In genomic region chr12:57545809-57546437, GRCh38 we compare ENCODE assay signal across 8 cellular contexts. TPM values are rescaled to one million over a fixed set of nuclear protein-coding genes. Genes with fewer than 3 reads are reported as not detected.
DNase-seq lines count a peak whose midpoint lies in the region; ATAC-seq and TF ChIP-seq lines count a peak whose summit lies in the region.

No MANE protein-coding gene starts in this region.

- H3K4me1 ChIP-seq in thymus (ENCODE audit: control insufficient read depth, insufficient read depth, low read length): peaks cover 12% of the 10 kb centered on the region

- peak overlapping the region; percentile 91 for H3K27ac Mint-ChIP-seq in activated T-cell treated with anti-CD3 and anti-CD28 coated beads, Interleukin-2, amount 50 U/mL, for 72 hours
- H3K27ac Mint-ChIP-seq in activated T-helper 1 cell treated with anti-CD3 and anti-CD28 coated beads, Interleukin-12 subunit alpha, Interleukin-12 subunit beta, Interleukin-2, Interleukin-4 antibody, amounts not matched to agents 30 ng/mL and 10 ng/mL and 1 ng/mL, durations not matched to agents 14 hours and 24 hours and 36 hours: peak overlapping the region; percentile 97

- H3K27me3 Mint-ChIP-seq in activated T-cell treated with anti-CD3 and anti-CD28 coated beads, Interleukin-2, amount 50 U/mL, for 72 hours (ENCODE audit: low read depth): peaks cover 13% of the 10 kb centered on the region
- peaks cover 13% of the 10 kb centered on the region for H3K27me3 Mint-ChIP-seq in activated T-helper 1 cell treated with anti-CD3 and anti-CD28 coated beads, Interleukin-12 subunit alpha, Interleukin-12 subunit beta, Interleukin-2, Interleukin-4 antibody, amounts not matched to agents 30 ng/mL and 10 ng/mL and 1 ng/mL, durations not matched to agents 14 hours and 24 hours and 36 hours (ENCODE audit: insufficient read depth)

- 87% methylated on average over 15 of the region's 15 CpGs for WGBS in thymus

- peak overlapping the region; percentile 74 to 98 for H3K4me3 Mint-ChIP-seq in activated T-cell treated with anti-CD3 and anti-CD28 coated beads, Interleukin-2, amount 50 U/mL, for 72 hours
- H3K4me3 Mint-ChIP-seq in activated T-helper 1 cell treated with anti-CD3 and anti-CD28 coated beads, Interleukin-12 subunit alpha, Interleukin-12 subunit beta, Interleukin-2, Interleukin-4 antibody, amounts not matched to agents 30 ng/mL and 10 ng/mL and 1 ng/mL, durations not matched to agents 14 hours and 24 hours and 36 hours: peak overlapping the region; percentile 100

- TF ChIP-seq CTCF in kidney epithelial cell (IDR thresholded peaks at IDR 0.05; ENCODE audit: insufficient read depth, low read length, poor library complexity, severe bottlenecking): no peak

- ATAC-seq in activated T-cell treated with anti-CD3 and anti-CD28 coated beads, Interleukin-2, amount 50 U/mL, for 72 hours (replicated peaks in 1 of 2): no peak

- H3K9me3 ChIP-seq in thymus (ENCODE audit: control insufficient read depth): no peaks in the 10 kb centered on the region

- intact Hi-C loops in activated T-helper 1 cell treated with anti-CD3 and anti-CD28 coated beads, Interleukin-12 subunit alpha, Interleukin-12 subunit beta, Interleukin-2, Interleukin-4 antibody, amounts not matched to agents 30 ng/mL and 10 ng/mL and 1 ng/mL, durations not matched to agents 14 hours and 24 hours and 36 hours (cut with micrococcal nuclease): loop anchor here (2.0 to 5.0 kb wide), 2 partner anchors 199 to 1394 kb away; partner anchors contain the start of genes MYL6B and TSPAN31

- H3K36me3 Mint-ChIP-seq in activated T-cell treated with anti-CD3 and anti-CD28 coated beads, Interleukin-2, amount 50 U/mL, for 72 hours (ENCODE audit: insufficient read depth in 2 of 2): peaks cover 4% of the 10 kb centered on the region in 2 donors
- H3K36me3 Mint-ChIP-seq in activated T-helper 1 cell treated with anti-CD3 and anti-CD28 coated beads, Interleukin-12 subunit alpha, Interleukin-12 subunit beta, Interleukin-2, Interleukin-4 antibody, amounts not matched to agents 30 ng/mL and 10 ng/mL and 1 ng/mL, durations not matched to agents 14 hours and 24 hours and 36 hours (ENCODE audit: low read depth): peaks cover 9% of the 10 kb centered on the region

- no peak overlapping the region for H3K27ac ChIP-seq in thymus (ENCODE audit: low read depth)

- H3K4me3 ChIP-seq in kidney epithelial cell (ENCODE audit: low read depth, low read length): peak overlapping the region; percentile 85
- peak overlapping the region; percentile 97 for H3K4me3 ChIP-seq in thymus (ENCODE audit: low read length)

- H3K27me3 ChIP-seq in kidney epithelial cell (ENCODE audit: control insufficient read depth, insufficient read depth, low read length) (peaks cover 8% of the 10 kb centered on the region), thymus (ENCODE audit: control insufficient read depth, insufficient read depth) (peaks cover 21% of the 10 kb centered on the region)

- peak in 1 of 2 donors; percentile 19 for DNase-seq in activated T-cell treated with anti-CD3 and anti-CD28 coated beads, Interleukin-2, amount 50 U/mL, for 72 hours
- no peak for DNase-seq in activated T-cell treated with anti-CD3 and anti-CD28 coated beads, Interleukin-2, amount 50 U/mL, for 48 hours
- no peak for DNase-seq in activated T-helper 1 cell treated with anti-CD3 and anti-CD28 coated beads, Interleukin-12 subunit alpha, Interleukin-12 subunit beta, Interleukin-2, Interleukin-4 antibody, amounts not matched to agents 30 ng/mL and 10 ng/mL and 1 ng/mL, durations not matched to agents 14 hours and 24 hours and 36 hours (ENCODE audit: low spot score)
- DNase-seq in kidney epithelial cell (ENCODE audit: low read depth): no peak
- no peak for DNase-seq in ureter (ENCODE audit: low spot score)
- DNase-seq in CD1c-positive myeloid dendritic cell (ENCODE audit: extremely low spot score): no peak
- no peak for DNase-seq in SKM-1 (lab: John Stamatoyannopoulos, UW; ENCODE audit: unreplicated experiment)

- no peaks in the 10 kb centered on the region for H3K9me3 Mint-ChIP-seq in activated T-cell treated with anti-CD3 and anti-CD28 coated beads, Interleukin-2, amount 50 U/mL, for 72 hours
- no peaks in the 10 kb centered on the region for H3K9me3 Mint-ChIP-seq in activated T-helper 1 cell treated with anti-CD3 and anti-CD28 coated beads, Interleukin-12 subunit alpha, Interleukin-12 subunit beta, Interleukin-2, Interleukin-4 antibody, amounts not matched to agents 30 ng/mL and 10 ng/mL and 1 ng/mL, durations not matched to agents 14 hours and 24 hours and 36 hours

- H3K36me3 ChIP-seq in kidney epithelial cell (ENCODE audit: control insufficient read depth, insufficient read depth, low read length): no peaks in the 10 kb centered on the region
- H3K36me3 ChIP-seq in thymus (ENCODE audit: control insufficient read depth, insufficient read depth): peaks cover 5% of the 10 kb centered on the region

- H3K4me1 Mint-ChIP-seq in activated T-cell treated with anti-CD3 and anti-CD28 coated beads, Interleukin-2, amount 50 U/mL, for 72 hours (ENCODE audit: low read depth): peaks cover 57% of the 10 kb centered on the region
- peaks cover 49% of the 10 kb centered on the region for H3K4me1 Mint-ChIP-seq in activated T-helper 1 cell treated with anti-CD3 and anti-CD28 coated beads, Interleukin-12 subunit alpha, Interleukin-12 subunit beta, Interleukin-2, Interleukin-4 antibody, amounts not matched to agents 30 ng/mL and 10 ng/mL and 1 ng/mL, durations not matched to agents 14 hours and 24 hours and 36 hours (ENCODE audit: low read depth)

RNA-seq across cellular contexts. Expression of gene DCTN2, which starts 1.1 kb away (rescaled TPM):
- 10 to 100 TPM; 94.9 to 99.0 TPM for total RNA-seq in activated T-cell treated with anti-CD3 and anti-CD28 coated beads, Interleukin-2, amount 50 U/mL, for 72 hours
- total RNA-seq in activated T-helper 1 cell treated with anti-CD3 and anti-CD28 coated beads, Interleukin-12 subunit alpha, Interleukin-12 subunit beta, Interleukin-2, Interleukin-4 antibody, amounts not matched to agents 30 ng/mL and 10 ng/mL and 1 ng/mL, durations not matched to agents 14 hours and 24 hours and 36 hours: 78.6 and 83.5 TPM in 2 replicates
- 154 and 191 TPM in 2 replicates for total RNA-seq in kidney epithelial cell
- 79.7 TPM for polyA plus RNA-seq in thymus
- total RNA-seq in ureter: 104 TPM

RNA-seq across cellular contexts. Expression of gene KIF5A, which starts 3.9 kb away (rescaled TPM):
- 1 to 10 TPM; 3.2 to 5.9 TPM for total RNA-seq in activated T-cell treated with anti-CD3 and anti-CD28 coated beads, Interleukin-2, amount 50 U/mL, for 72 hours
- total RNA-seq in activated T-helper 1 cell treated with anti-CD3 and anti-CD28 coated beads, Interleukin-12 subunit alpha, Interleukin-12 subunit beta, Interleukin-2, Interleukin-4 antibody, amounts not matched to agents 30 ng/mL and 10 ng/mL and 1 ng/mL, durations not matched to agents 14 hours and 24 hours and 36 hours: 2.4 TPM in 2 replicates
- total RNA-seq in kidney epithelial cell: 1.2 and 1.9 TPM in 2 replicates
- 0.27 TPM for polyA plus RNA-seq in thymus
- total RNA-seq in ureter: 0.99 TPM

RNA-seq across cellular contexts. Expression of gene MBD6, which starts 23.3 kb away (rescaled TPM):
- total RNA-seq in activated T-cell treated with anti-CD3 and anti-CD28 coated beads, Interleukin-2, amount 50 U/mL, for 72 hours: 100 to 1,000 TPM; 131 to 148 TPM
- 63.3 and 66.8 TPM in 2 replicates for total RNA-seq in activated T-helper 1 cell treated with anti-CD3 and anti-CD28 coated beads, Interleukin-12 subunit alpha, Interleukin-12 subunit beta, Interleukin-2, Interleukin-4 antibody, amounts not matched to agents 30 ng/mL and 10 ng/mL and 1 ng/mL, durations not matched to agents 14 hours and 24 hours and 36 hours
- 10.0 and 11.6 TPM in 2 replicates for total RNA-seq in kidney epithelial cell
- 60.5 TPM for polyA plus RNA-seq in thymus
- 177 TPM for total RNA-seq in ureter

RNA-seq across cellular contexts. Expression of gene DDIT3, which starts 25.6 kb away (rescaled TPM):
- 10 to 100 TPM; 64.6 to 71.7 TPM for total RNA-seq in activated T-cell treated with anti-CD3 and anti-CD28 coated beads, Interleukin-2, amount 50 U/mL, for 72 hours
- total RNA-seq in activated T-helper 1 cell treated with anti-CD3 and anti-CD28 coated beads, Interleukin-12 subunit alpha, Interleukin-12 subunit beta, Interleukin-2, Interleukin-4 antibody, amounts not matched to agents 30 ng/mL and 10 ng/mL and 1 ng/mL, durations not matched to agents 14 hours and 24 hours and 36 hours: 17.8 and 18.1 TPM in 2 replicates
- 95.7 and 107 TPM in 2 replicates for total RNA-seq in kidney epithelial cell
- polyA plus RNA-seq in thymus: 43.4 TPM
- total RNA-seq in ureter: 30.8 TPM

RNA-seq across cellular contexts. Expression of gene PIP4K2C, which starts 45.1 kb away (rescaled TPM):
- 10 to 100 TPM; 21.3 to 23.1 TPM for total RNA-seq in activated T-cell treated with anti-CD3 and anti-CD28 coated beads, Interleukin-2, amount 50 U/mL, for 72 hours
- 22.8 and 25.7 TPM in 2 replicates for total RNA-seq in activated T-helper 1 cell treated with anti-CD3 and anti-CD28 coated beads, Interleukin-12 subunit alpha, Interleukin-12 subunit beta, Interleukin-2, Interleukin-4 antibody, amounts not matched to agents 30 ng/mL and 10 ng/mL and 1 ng/mL, durations not matched to agents 14 hours and 24 hours and 36 hours
- total RNA-seq in kidney epithelial cell (96.0 and 105 TPM in 2 replicates), ureter (48.0 TPM)
- 14.4 TPM for polyA plus RNA-seq in thymus
